Comparison of ENCODE assay signal across 20 cellular contexts in genomic region chr15:34663101-34663500, GRCh38.
DNase-seq lines count a peak whose midpoint lies in the region; ATAC-seq, FAIRE-seq and TF ChIP-seq lines count a peak whose summit lies in the region.
"Had no signal": no experiment of that assay in that cellular context is flagged by ENCODE, and none has a peak within 500 bp of the region (broad histone marks: within the 10 kb centered on the region; RNA-seq: fewer than 3 reads in every experiment).

No MANE protein-coding gene starts in this region.

- H3K9me3 ChIP-seq in HCT116 (ENCODE audit: control insufficient read depth in 1 of 2, insufficient read depth in 1 of 2, low read depth in 1 of 2, low read length in 2 of 2) = no peaks in the 10 kb centered on the region
- no peaks in the 10 kb centered on the region for H3K9me3 ChIP-seq in K562 (replicated peaks; ENCODE audit: control insufficient read depth, insufficient read depth, low read depth, low read length)
- H3K9me3 ChIP-seq: BLaER1 had no signal

- TF ChIP-seq CTCF in HCT116 (IDR thresholded peaks at IDR 0.05 in 2 of 3, conservative IDR thresholded peaks at IDR 0.05 in 1 of 3; ENCODE audit: borderline replicate concordance in 1 of 3, insufficient read depth in 1 of 3, low read depth in 2 of 3, low read length in 2 of 3) (no peak), K562 (IDR thresholded peaks at IDR 0.05 in 2 of 3, conservative IDR thresholded peaks at IDR 0.05 in 1 of 3; ENCODE audit: insufficient read depth in 2 of 3, low read depth in 1 of 3, low read length in 3 of 3) (peak in 1 of 3 experiments; percentile 9; a peak in 1 of 6 replicates), MCF 10A (IDR thresholded peaks at IDR 0.05; ENCODE audit: unreplicated experiment) (no peak)

- RAD21 ChIA-PET in HCT116 (lab: Charles Lee; ENCODE audit: low non-redundant PET in 1 of 2, low total read pairs in 2 of 2, uncharacterized antibody in 2 of 2, unreplicated experiment in 2 of 2) = no interaction called here

- H2AFZ ChIP-seq in HCT116 (ENCODE audit: low read depth, low read length, poor library complexity, severe bottlenecking) (no peak overlapping the region), K562 (ENCODE audit: low read depth, low read length) (no peak overlapping the region)
- H2AFZ ChIP-seq: GM23248 had no signal

- intact Hi-C loops in HCT116 (cut with micrococcal nuclease) (no loop called here), K562 (cut with micrococcal nuclease) (no loop called here), MCF 10A (cut with micrococcal nuclease) (no loop called here)

- CTCF ChIA-PET in HCT116 (lab: Charles Lee) = no interaction called here
- CTCF ChIA-PET in K562 (lab: Yijun Ruan, JAX; ENCODE audit: low intra/inter-chr PET ratio) = no interaction called here
- CTCF ChIA-PET in MCF 10A (lab: Yijun Ruan, JAX) = interaction anchor here (0.9 kb wide), 1 partner anchor 42 kb away, joined by 3 read pairs; no protein-coding TSS in a partner anchor

- no peak for TF ChIP-seq RAD21 in HCT116 (IDR thresholded peaks at IDR 0.05; ENCODE audit: low read depth)
- no peak for TF ChIP-seq RAD21 in K562 (CRISPR knock-in tag; conservative IDR thresholded peaks at IDR 0.05 in 1 of 2, IDR thresholded peaks at IDR 0.05 in 1 of 2)

- TF ChIP-seq EP300 in K562 (IDR thresholded peaks at IDR 0.05; ENCODE audit: low read length) = no peak

- no peak overlapping the region for H3K27ac Mint-ChIP-seq in immature natural killer cell
- H3K27ac Mint-ChIP-seq in MCF 10A (ENCODE audit: low read depth, unreplicated experiment) = no peak overlapping the region
- H3K27ac Mint-ChIP-seq: B cell; CD4-positive, CD25-positive, alpha-beta regulatory T cell; CD8-positive, alpha-beta T cell had no signal

- H3K4me2 ChIP-seq in HCT116 (ENCODE audit: low read length) (no peak overlapping the region), K562 (ENCODE audit: insufficient read depth, low read length) (peak overlapping the region; percentile 52)
- H3K4me2 ChIP-seq: BLaER1 had no signal

- H3K36me3 ChIP-seq in HCT116 (ENCODE audit: control insufficient read depth in 1 of 2, insufficient read depth in 2 of 2, low read length in 2 of 2) (no peaks in the 10 kb centered on the region), K562 (ENCODE audit: control insufficient read depth, insufficient read depth, low read length) (peaks cover 38% of the 10 kb centered on the region)
- H3K36me3 ChIP-seq: BLaER1 had no signal

- no peaks in the 10 kb centered on the region for H3K9me1 ChIP-seq in K562 (ENCODE audit: control insufficient read depth, insufficient read depth, low read length)

- TF ChIP-seq POLR2A in HCT116 (IDR thresholded peaks at IDR 0.05; ENCODE audit: borderline replicate concordance, extremely low read depth, insufficient read depth, insufficient read length) = no peak
- TF ChIP-seq POLR2A in K562 (conservative IDR thresholded peaks at IDR 0.05) = no peak

- H4K20me1 ChIP-seq in HCT116 (ENCODE audit: insufficient read depth) (no peaks in the 10 kb centered on the region), K562 (replicated peaks; ENCODE audit: control insufficient read depth, insufficient read depth, low read length) (no peaks in the 10 kb centered on the region)
- H4K20me1 ChIP-seq: BLaER1 had no signal

- H3K4me3 Mint-ChIP-seq in immature natural killer cell (no peak overlapping the region), MCF 10A (ENCODE audit: unreplicated experiment) (no peak overlapping the region)
- H3K4me3 Mint-ChIP-seq: B cell; CD4-positive, CD25-positive, alpha-beta regulatory T cell; CD8-positive, alpha-beta T cell had no signal

- DNase-seq in HCT116 (ENCODE audit: low read depth, low spot score) (no peak), RPMI7951 (ENCODE audit: low read depth) (peak; percentile 9), K562 (ENCODE audit: extremely low read depth in 1 of 4, low spot score in 3 of 4) (peak in 1 of 4 experiments; percentile 42), immature natural killer cell (no peak), MCF 10A (ENCODE audit: unreplicated experiment) (no peak), T1000 (lab: John Stamatoyannopoulos, UW) (no peak)
- DNase-seq: Caco-2; CD4-positive, CD25-positive, alpha-beta regulatory T cell; CD8-positive, alpha-beta T cell; DMS153; DND-41; GM23248; H7; HCEC 1CT had no signal

- POLR2A ChIA-PET in HCT116 (lab: Charles Lee) = no interaction called here
- POLR2A ChIA-PET in K562 (lab: Yijun Ruan, JAX) = interaction anchor here (1.2 to 1.3 kb wide), 2 partner anchors 8 to 11 kb away, joined by 4 read pairs; no protein-coding TSS in a partner anchor
- POLR2A ChIA-PET in MCF 10A (lab: Yijun Ruan, JAX) = no interaction called here

- H3K27me3 ChIP-seq in HCT116 (ENCODE audit: insufficient read depth, low read length) (peaks cover 38% of the 10 kb centered on the region), K562 (ENCODE audit: control insufficient read depth in 2 of 2, insufficient read depth in 2 of 2, low read length in 2 of 2) (no peaks in the 10 kb centered on the region)
- H3K27me3 ChIP-seq: BLaER1 had no signal

- H3K27me3 Mint-ChIP-seq in immature natural killer cell (ENCODE audit: low read depth in 3 of 3) (peaks cover 0 to 16% (median 14%) of the 10 kb centered on the region in 3 donors), MCF 10A (ENCODE audit: insufficient read depth, unreplicated experiment) (no peaks in the 10 kb centered on the region)

- ATAC-seq in HCT116 = peak; percentile 57
- ATAC-seq in K562 = peak; percentile 65
- ATAC-seq: CD8-positive, alpha-beta T cell had no signal

- no peaks in the 10 kb centered on the region for H3K9me2 ChIP-seq in HCT116 (ENCODE audit: insufficient read depth)

- H3K4me3 ChIP-seq in HCT116 (replicated peaks in 1 of 2; ENCODE audit: low read depth in 1 of 2, low read length in 2 of 2) (no peak overlapping the region), K562 (peak overlapping the region; percentile 22)
- H3K4me3 ChIP-seq: BLaER1, GM23248 had no signal

- no peak overlapping the region for H3K27ac ChIP-seq in HCT116 (ENCODE audit: low read depth, low read length)
- no peak overlapping the region; the same call in 2 of the 3 replicates for H3K27ac ChIP-seq in K562 (ENCODE audit: extremely low read depth, low read depth, low read length)
- H3K27ac ChIP-seq: BLaER1, C4-2B, GM23248 had no signal

- H3K4me1 ChIP-seq in HCT116 (ENCODE audit: control insufficient read depth in 1 of 2, insufficient read depth in 2 of 2, low read length in 2 of 2) (no peaks in the 10 kb centered on the region), K562 (replicated peaks in 1 of 2; ENCODE audit: control insufficient read depth in 2 of 2, insufficient read depth in 2 of 2, low read length in 2 of 2) (peaks cover 4 to 32% of the 10 kb centered on the region in 2 experiments)
- H3K4me1 ChIP-seq: Caco-2 had no signal

- no peaks in the 10 kb centered on the region for H3K4me1 Mint-ChIP-seq in immature natural killer cell
- no peaks in the 10 kb centered on the region for H3K4me1 Mint-ChIP-seq in MCF 10A (ENCODE audit: insufficient read depth, unreplicated experiment)
- H3K4me1 Mint-ChIP-seq: B cell; CD4-positive, CD25-positive, alpha-beta regulatory T cell had no signal

- no peak overlapping the region for H3K9ac ChIP-seq in HCT116 (ENCODE audit: low read length)
- H3K9ac ChIP-seq in K562 (ENCODE audit: insufficient read depth in 1 of 2, low read depth in 2 of 2, low read length in 2 of 2) = 0 out of 4 replicates have a peak overlapping the region, but pooled peaks of 1 of the 2 experiments have one; percentile 59
- H3K9ac ChIP-seq: BLaER1, GM23248 had no signal

- H3K9me3 Mint-ChIP-seq in immature natural killer cell (no peaks in the 10 kb centered on the region), MCF 10A (ENCODE audit: unreplicated experiment) (no peaks in the 10 kb centered on the region)
- H3K9me3 Mint-ChIP-seq: CD8-positive, alpha-beta T cell had no signal

- H3K79me2 ChIP-seq in HCT116 (ENCODE audit: insufficient read depth, low read length) = no peaks in the 10 kb centered on the region
- peaks cover 99% of the 10 kb centered on the region for H3K79me2 ChIP-seq in K562 (ENCODE audit: control insufficient read depth, insufficient read depth, low read length)

- BruUV-seq in HCT116 (replicated peaks; lab: Mats Ljungman, UMichigan) = no TSS peak
- BruUV-seq in K562 (replicated peaks; lab: Mats Ljungman, UMichigan) = no TSS peak
- BruUV-seq in MCF 10A (replicated peaks; lab: Mats Ljungman, UMichigan) = no TSS peak

- FAIRE-seq in K562 (lab: Jason Lieb, UNC) = no peak
- FAIRE-seq: G401.6, GM12892, H1 had no signal

- in situ Hi-C loops in K562 (cut with MboI) = no loop called here

- no peaks in the 10 kb centered on the region for H3K36me3 Mint-ChIP-seq in immature natural killer cell
- H3K36me3 Mint-ChIP-seq in MCF 10A (ENCODE audit: insufficient read depth, unreplicated experiment) = no peaks in the 10 kb centered on the region
- H3K36me3 Mint-ChIP-seq: CD4-positive, CD25-positive, alpha-beta regulatory T cell; CD8-positive, alpha-beta T cell had no signal

TF ChIP-seq in HCT116, 20 proteins besides CTCF, POLR2A, EP300 and RAD21 (continues in another document):
- TF ChIP-seq EZH2phosphoT487 (IDR thresholded peaks at IDR 0.05; ENCODE audit: borderline replicate concordance) (no peak), CEBPB (IDR thresholded peaks at IDR 0.05; ENCODE audit: low read depth) (no peak), SRF (IDR thresholded peaks at IDR 0.05; ENCODE audit: low read depth) (no peak), ATF3 (IDR thresholded peaks at IDR 0.05) (no peak), EGR1 (IDR thresholded peaks at IDR 0.05; ENCODE audit: low read depth) (no peak)

TF ChIP-seq in K562, 482 proteins besides CTCF, POLR2A, EP300 and RAD21 (continues in another document):
- TF ChIP-seq, protein P1, sequence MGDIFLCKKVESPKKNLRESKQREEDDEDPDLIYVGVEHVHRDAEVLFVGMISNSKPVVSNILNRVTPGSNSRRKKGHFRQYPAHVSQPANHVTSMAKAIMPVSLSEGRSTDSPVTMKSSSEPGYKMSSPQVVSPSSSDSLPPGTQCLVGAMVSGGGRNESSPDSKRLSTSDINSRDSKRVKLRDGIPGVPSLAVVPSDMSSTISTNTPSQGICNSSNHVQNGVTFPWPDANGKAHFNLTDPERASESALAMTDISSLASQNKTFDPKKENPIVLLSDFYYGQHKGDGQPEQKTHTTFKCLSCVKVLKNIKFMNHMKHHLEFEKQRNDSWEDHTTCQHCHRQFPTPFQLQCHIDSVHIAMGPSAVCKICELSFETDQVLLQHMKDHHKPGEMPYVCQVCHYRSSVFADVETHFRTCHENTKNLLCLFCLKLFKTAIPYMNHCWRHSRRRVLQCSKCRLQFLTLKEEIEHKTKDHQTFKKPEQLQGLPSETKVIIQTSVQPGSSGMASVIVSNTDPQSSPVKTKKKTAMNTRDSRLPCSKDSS (IDR thresholded peaks at IDR 0.05; ENCODE audit: low read depth, partially characterized antibody) = no peak
- TF ChIP-seq MAZ (CRISPR knock-in tag; conservative IDR thresholded peaks at IDR 0.05 in 1 of 2, IDR thresholded peaks at IDR 0.05 in 1 of 2) (0 out of 4 replicates have a peak, but pooled peaks of 1 of the 2 experiments have one; percentile 22), KAT7 (CRISPR knock-in tag; IDR thresholded peaks at IDR 0.05; ENCODE audit: borderline replicate concordance) (no peak), RCOR1 (IDR thresholded peaks at IDR 0.05; ENCODE audit: borderline replicate concordance in 1 of 2, low read depth in 2 of 2, low read length in 2 of 2) (0 out of 4 replicates have a peak, but pooled peaks of 1 of the 2 experiments have one; percentile 26), BHLHE40 (IDR thresholded peaks at IDR 0.05; ENCODE audit: low read length) (no peak)
